8 cellular contexts compared by ENCODE assay signal in the genomic region with DNA sequence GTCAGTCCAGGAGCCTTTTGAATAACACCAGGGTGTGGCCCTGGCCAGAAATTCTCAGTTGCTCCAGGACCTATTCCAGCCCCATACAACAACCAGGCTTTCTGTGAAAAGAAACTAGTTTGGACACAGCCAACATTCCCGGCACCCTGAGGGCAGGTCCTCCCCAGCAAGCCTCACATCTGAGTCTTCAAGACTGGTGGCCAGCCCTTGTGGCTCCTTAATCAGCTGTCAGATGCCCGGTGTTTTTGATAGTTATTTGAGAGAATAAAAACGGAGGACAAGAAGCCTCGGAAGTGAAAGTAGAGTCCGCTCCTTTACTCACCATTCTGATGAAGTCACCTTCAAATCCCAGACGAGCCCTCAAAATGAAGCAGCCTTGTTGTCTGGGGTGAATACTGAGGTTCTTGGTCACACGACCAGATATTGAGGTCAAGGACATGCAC. TPM values are rescaled to one million over a fixed set of nuclear protein-coding genes. Genes with fewer than 3 reads are reported as not detected.
DNase-seq lines count a peak whose midpoint lies in the region; ATAC-seq and TF ChIP-seq lines count a peak whose summit lies in the region.

No MANE protein-coding gene starts in this region.

- no peak overlapping the region for H4K12ac ChIP-seq in trophoblast cell (ENCODE audit: low read depth, low read length)

- DNase-seq in fibroblast of gingiva (ENCODE audit: low read depth) (peak; percentile 17), trophoblast cell (peak; percentile 54 to 78), germinal center (ENCODE audit: low spot score) (no peak), glutamatergic neuron (no peak), NCI-H510A (lab: John Stamatoyannopoulos, UW) (no peak)
- no peak for DNase-seq in activated naive CD4-positive, alpha-beta T cell treated with anti-CD3 and anti-CD28 coated beads, Interleukin-2, amount 10 ng/mL, durations not matched to agents 7 days and 5 days

- peak overlapping the region; percentile 75 for H3K14ac ChIP-seq in trophoblast cell (ENCODE audit: low read length)

- peak overlapping the region; percentile 56 for H4K8ac ChIP-seq in trophoblast cell (ENCODE audit: low read depth, low read length)

- no peaks in the 10 kb centered on the region for H3K9me3 ChIP-seq in OCI-LY1 (ENCODE audit: low read length)
- H3K9me3 ChIP-seq in trophoblast cell (ENCODE audit: insufficient read depth, low read depth, low read length), result peaks cover 1% of the 10 kb centered on the region

- no peak overlapping the region for H2AFZ ChIP-seq in OCI-LY1 (ENCODE audit: low read length)
- no peak overlapping the region for H2AFZ ChIP-seq in trophoblast cell (ENCODE audit: insufficient read depth, low read length, poor library complexity)

- no peaks in the 10 kb centered on the region for H3K36me3 Mint-ChIP-seq in glutamatergic neuron (ENCODE audit: unreplicated experiment)
- H3K36me3 Mint-ChIP-seq in activated naive CD4-positive, alpha-beta T cell treated with anti-CD3 and anti-CD28 coated beads, Interleukin-2, amount 10 ng/mL, durations not matched to agents 7 days and 5 days, result peaks cover 12% of the 10 kb centered on the region

- H2BK5ac ChIP-seq in trophoblast cell (ENCODE audit: low read depth, low read length, poor library complexity), result peak overlapping the region; percentile 78

- peaks cover 15% of the 10 kb centered on the region for H3K79me1 ChIP-seq in trophoblast cell (ENCODE audit: low read length)

- peak overlapping the region; percentile 74 for H3K18ac ChIP-seq in trophoblast cell (ENCODE audit: low read length)

- peak overlapping the region; percentile 84 for H2BK12ac ChIP-seq in trophoblast cell (ENCODE audit: low read length)

- H3K27me3 Mint-ChIP-seq in glutamatergic neuron (ENCODE audit: unreplicated experiment), result peaks cover 1% of the 10 kb centered on the region
- H3K27me3 Mint-ChIP-seq in activated naive CD4-positive, alpha-beta T cell treated with anti-CD3 and anti-CD28 coated beads, Interleukin-2, amount 10 ng/mL, durations not matched to agents 7 days and 5 days, result no peaks in the 10 kb centered on the region

- TF ChIP-seq CTCF in OCI-LY1 (IDR thresholded peaks at IDR 0.05; ENCODE audit: low read length) (no peak), glutamatergic neuron (IDR thresholded peaks at IDR 0.05; ENCODE audit: partially characterized antibody, unreplicated experiment) (no peak)

- H3K4me1 Mint-ChIP-seq in glutamatergic neuron (ENCODE audit: low read depth, unreplicated experiment), result peaks cover 4% of the 10 kb centered on the region
- H3K4me1 Mint-ChIP-seq in activated naive CD4-positive, alpha-beta T cell treated with anti-CD3 and anti-CD28 coated beads, Interleukin-2, amount 10 ng/mL, durations not matched to agents 7 days and 5 days, result peaks cover 30% of the 10 kb centered on the region

- CTCF ChIA-PET in activated naive CD4-positive, alpha-beta T cell treated with anti-CD3 and anti-CD28 coated beads, Interleukin-2, amount 10 ng/mL, durations not matched to agents 7 days and 5 days (lab: Charles Lee), result interaction anchor here (1.3 kb wide), 1 partner anchor 18 kb away, joined by 9 read pairs; no protein-coding TSS in a partner anchor

- ATAC-seq in GM18511 (IDR thresholded peaks at IDR 0.05; ENCODE audit: unreplicated experiment), result peak; percentile 33

- peak overlapping the region; percentile 84 for H4K91ac ChIP-seq in trophoblast cell (ENCODE audit: low read depth, low read length)

- peaks cover under 1% of the 10 kb centered on the region for H3K9me3 Mint-ChIP-seq in glutamatergic neuron (ENCODE audit: unreplicated experiment)
- no peaks in the 10 kb centered on the region for H3K9me3 Mint-ChIP-seq in activated naive CD4-positive, alpha-beta T cell treated with anti-CD3 and anti-CD28 coated beads, Interleukin-2, amount 10 ng/mL, durations not matched to agents 7 days and 5 days

- peak overlapping the region; percentile 84 for H2BK120ac ChIP-seq in trophoblast cell (ENCODE audit: insufficient read depth, low read length, poor library complexity)

- H3K4me2 ChIP-seq in OCI-LY1 (ENCODE audit: low read length) (peak overlapping the region; percentile 52; the same call in 1 of the 2 replicates), trophoblast cell (ENCODE audit: low read length) (peak overlapping the region; percentile 49)

- H3K4me3 ChIP-seq in OCI-LY1 (ENCODE audit: low read depth, low read length, poor library complexity, severe bottlenecking) (peak overlapping the region; percentile 12), trophoblast cell (ENCODE audit: low read depth, low read length) (no peak overlapping the region)

- H3K27ac ChIP-seq in OCI-LY1 (ENCODE audit: low read depth, low read length, poor library complexity, severe bottlenecking), result no peak overlapping the region
- peak overlapping the region; percentile 84 for H3K27ac ChIP-seq in trophoblast cell (ENCODE audit: low read depth, low read length)

- no peak overlapping the region for H3K27ac Mint-ChIP-seq in glutamatergic neuron (ENCODE audit: unreplicated experiment)
- no peak overlapping the region for H3K27ac Mint-ChIP-seq in activated naive CD4-positive, alpha-beta T cell treated with anti-CD3 and anti-CD28 coated beads, Interleukin-2, amount 10 ng/mL, durations not matched to agents 7 days and 5 days

- peaks cover 4% of the 10 kb centered on the region for H3K27me3 ChIP-seq in OCI-LY1 (ENCODE audit: insufficient read depth, low read length)
- H3K27me3 ChIP-seq in trophoblast cell (ENCODE audit: insufficient read depth, low read length), result no peaks in the 10 kb centered on the region

- H3K4ac ChIP-seq in trophoblast cell (ENCODE audit: low read depth, low read length), result peak overlapping the region; percentile 24

- no peak overlapping the region for H3K23ac ChIP-seq in trophoblast cell (ENCODE audit: low read length)

- no peaks in the 10 kb centered on the region for H3K9me2 ChIP-seq in OCI-LY1 (ENCODE audit: low read depth, low read length)

- WGBS in trophoblast cell (ENCODE audit: extremely low coverage, insufficient coverage, insufficient read length), result no CpG with 5 or more reads among the region's 7 CpGs

- H3K4me1 ChIP-seq in OCI-LY1 (ENCODE audit: insufficient read depth, low read length, severe bottlenecking) (peaks cover 5% of the 10 kb centered on the region), trophoblast cell (ENCODE audit: control insufficient read depth in 1 of 2, insufficient read depth in 2 of 2, low read length in 2 of 2) (peaks cover 28 to 34% of the 10 kb centered on the region in 2 experiments)

- H3K79me2 ChIP-seq in OCI-LY1 (ENCODE audit: insufficient read depth, low read length) (no peaks in the 10 kb centered on the region), trophoblast cell (ENCODE audit: control insufficient read depth, insufficient read depth, low read length, poor library complexity) (no peaks in the 10 kb centered on the region)

- H3K9ac ChIP-seq in OCI-LY1 (ENCODE audit: low read length) (no peak overlapping the region), trophoblast cell (ENCODE audit: low read length) (no peak overlapping the region)

- H4K20me1 ChIP-seq in OCI-LY1 (ENCODE audit: insufficient read depth, low read length), result no peaks in the 10 kb centered on the region

- peak overlapping the region; percentile 83 for H2AK5ac ChIP-seq in trophoblast cell (ENCODE audit: low read length)

- H3K4me3 Mint-ChIP-seq in glutamatergic neuron (ENCODE audit: unreplicated experiment), result no peak overlapping the region
- no peak overlapping the region for H3K4me3 Mint-ChIP-seq in activated naive CD4-positive, alpha-beta T cell treated with anti-CD3 and anti-CD28 coated beads, Interleukin-2, amount 10 ng/mL, durations not matched to agents 7 days and 5 days

- no peaks in the 10 kb centered on the region for H3F3A ChIP-seq in OCI-LY1 (ENCODE audit: insufficient read depth, low read length)

- H3K36me3 ChIP-seq in OCI-LY1 (ENCODE audit: insufficient read depth, low read length), result no peaks in the 10 kb centered on the region; the same call in 1 of the 2 replicates
- H3K36me3 ChIP-seq in trophoblast cell (ENCODE audit: control insufficient read depth in 1 of 2, insufficient read depth in 2 of 2, low read length in 2 of 2), result no peaks in the 10 kb centered on the region

RNA-seq across cellular contexts. Expression of a gene that starts 31.0 kb away (rescaled TPM):
- 13.3 and 13.7 TPM in 2 replicates for polyA plus RNA-seq in trophoblast cell (2013)
- total RNA-seq in glutamatergic neuron (ENCODE audit: unreplicated experiment), result 11.6 TPM

RNA-seq across cellular contexts. Expression of a gene that starts 56.6 kb away (rescaled TPM):
- polyA plus RNA-seq in trophoblast cell (2013), result 68.4 and 70.7 TPM in 2 replicates
- 3.1 TPM for total RNA-seq in glutamatergic neuron (ENCODE audit: unreplicated experiment)

Comparison
In these comparisons a context has a peak if more than half of its experiments do, and no peak if none do; other contexts are left out.
1. DNase-seq: peak in fibroblast of gingiva (single experiment) and trophoblast cell (2 of 2); none in germinal center (single experiment), glutamatergic neuron (single experiment), NCI-H510A (single experiment) and activated naive CD4-positive, alpha-beta T cell treated with anti-CD3 and anti-CD28 coated beads, Interleukin-2, amount 10 ng/mL, durations not matched to agents 7 days and 5 days (single experiment).